In genomic region chr9:80605129-80605528, GRCh38 we compare ENCODE assay signal across 8 cellular contexts.
A peak's percentile ranks its signal among the peaks of the same experiment; 100 is the strongest.
DNase-seq lines count a peak whose midpoint lies in the region; ATAC-seq, FAIRE-seq and TF ChIP-seq lines count a peak whose summit lies in the region.

No MANE protein-coding gene starts in this region.

- BruUV-seq in endothelial cell of umbilical vein (replicated peaks; lab: Mats Ljungman, UMichigan) = no TSS peak

- no peaks in the 10 kb centered on the region for H3K9me1 ChIP-seq in endothelial cell of umbilical vein (replicated peaks; ENCODE audit: control insufficient read depth, extremely low read depth, insufficient read depth, low read length)

- no peak for TF ChIP-seq CTCF in endothelial cell of umbilical vein (IDR thresholded peaks at IDR 0.05; ENCODE audit: extremely low read depth in 1 of 2, insufficient read depth in 1 of 2, low read depth in 1 of 2, low read length in 2 of 2)

- H3K4me3 Mint-ChIP-seq in effector memory CD8-positive, alpha-beta T cell = no peak overlapping the region
- H3K4me3 Mint-ChIP-seq in natural killer cell treated with Interleukin-12 subunit alpha and Interleukin-12 subunit beta and Interleukin-15 and Interleukin-18, amount 100 ng/mL, for 72 hours = no peak overlapping the region

- H4K20me1 ChIP-seq in endothelial cell of umbilical vein (replicated peaks; ENCODE audit: control insufficient read depth, extremely low read depth, insufficient read depth, low read length) = no peaks in the 10 kb centered on the region

- dilution Hi-C loops in endothelial cell of umbilical vein (cut with MboI; ENCODE audit: extremely low pct_ligation_motif_present, low sequenced_read_pairs) = no loop called here

- no peak overlapping the region for H3K9ac ChIP-seq in endothelial cell of umbilical vein (replicated peaks; ENCODE audit: extremely low read depth, insufficient read depth, low read length)

- FAIRE-seq in endothelial cell of umbilical vein (lab: Jason Lieb, UNC) = no peak

- CTCF ChIA-PET in endothelial cell of umbilical vein (lab: Charles Lee) = no interaction called here

- H3K4me1 Mint-ChIP-seq in effector memory CD8-positive, alpha-beta T cell (ENCODE audit: low read depth in 2 of 2) = no peaks in the 10 kb centered on the region
- H3K4me1 Mint-ChIP-seq in natural killer cell treated with Interleukin-12 subunit alpha and Interleukin-12 subunit beta and Interleukin-15 and Interleukin-18, amount 100 ng/mL, for 72 hours (ENCODE audit: low read depth in 2 of 2) = no peaks in the 10 kb centered on the region

- no peak overlapping the region for H3K27ac Mint-ChIP-seq in effector memory CD8-positive, alpha-beta T cell
- no peak overlapping the region for H3K27ac Mint-ChIP-seq in natural killer cell treated with Interleukin-12 subunit alpha and Interleukin-12 subunit beta and Interleukin-15 and Interleukin-18, amount 100 ng/mL, for 72 hours

- no peaks in the 10 kb centered on the region for H3K36me3 ChIP-seq in endothelial cell of umbilical vein (ENCODE audit: control insufficient read depth in 2 of 2, extremely low read depth in 1 of 2, insufficient read depth in 2 of 2, low read length in 2 of 2)

- TF ChIP-seq POLR2A in endothelial cell of umbilical vein (IDR thresholded peaks at IDR 0.05; ENCODE audit: low read depth, low read length) = no peak

- POLR2A ChIA-PET in endothelial cell of umbilical vein (lab: Charles Lee) = no interaction called here

- no peak overlapping the region for H3K27ac ChIP-seq in endothelial cell of umbilical vein (ENCODE audit: insufficient read depth, low read depth, low read length)

- H3K4me2 ChIP-seq in endothelial cell of umbilical vein (ENCODE audit: insufficient read depth, low read length) = no peak overlapping the region

- H3K27me3 Mint-ChIP-seq in effector memory CD8-positive, alpha-beta T cell = no peaks in the 10 kb centered on the region
- H3K27me3 Mint-ChIP-seq in natural killer cell treated with Interleukin-12 subunit alpha and Interleukin-12 subunit beta and Interleukin-15 and Interleukin-18, amount 100 ng/mL, for 72 hours = no peaks in the 10 kb centered on the region

- H3K4me3 ChIP-seq in endothelial cell of umbilical vein (replicated peaks in 1 of 3; ENCODE audit: insufficient read depth in 1 of 3, low read depth in 1 of 3, low read length in 3 of 3) = no peak overlapping the region

- intact Hi-C loops in endothelial cell of umbilical vein (cut with micrococcal nuclease) = loop anchor here (10.0 kb wide), 1 partner anchor 1080 kb away; the partner anchor contains the start of gene TLE1

- peaks cover 0 to 7% of the 10 kb centered on the region in 2 donors for H3K9me3 Mint-ChIP-seq in effector memory CD8-positive, alpha-beta T cell
- no peaks in the 10 kb centered on the region for H3K9me3 Mint-ChIP-seq in natural killer cell treated with Interleukin-12 subunit alpha and Interleukin-12 subunit beta and Interleukin-15 and Interleukin-18, amount 100 ng/mL, for 72 hours

- H3K9me3 ChIP-seq in endothelial cell of umbilical vein (replicated peaks; ENCODE audit: control insufficient read depth, insufficient read depth, low read length) = no peaks in the 10 kb centered on the region

- no peaks in the 10 kb centered on the region for H3K4me1 ChIP-seq in endothelial cell of umbilical vein (ENCODE audit: control insufficient read depth, extremely low read depth, insufficient read depth, low read length)

- no peaks in the 10 kb centered on the region for H3K27me3 ChIP-seq in endothelial cell of umbilical vein (ENCODE audit: control insufficient read depth in 2 of 2, insufficient read depth in 2 of 2, low read length in 2 of 2)

- H2AFZ ChIP-seq in endothelial cell of umbilical vein (ENCODE audit: low read depth, low read length) = no peak overlapping the region

- H3K79me2 ChIP-seq in endothelial cell of umbilical vein (ENCODE audit: control insufficient read depth, insufficient read depth, low read length) = no peaks in the 10 kb centered on the region

- DNase-seq in H4 (ENCODE audit: low spot score) (peak; percentile 60), NCI-H226 (peak; percentile 46), endothelial cell of umbilical vein (ENCODE audit: low read depth, low spot score) (peak; percentile 2), renal cortical epithelial cell (ENCODE audit: low read depth) (peak; percentile 75), NCI-H1048 (lab: John Stamatoyannopoulos, UW) (no peak), mesenteric fat pad (ENCODE audit: low spot score) (no peak)
- DNase-seq in effector memory CD8-positive, alpha-beta T cell = no peak
- DNase-seq in natural killer cell treated with Interleukin-12 subunit alpha and Interleukin-12 subunit beta and Interleukin-15 and Interleukin-18, amount 100 ng/mL, for 72 hours (ENCODE audit: low spot score) = no peak

- H3K36me3 Mint-ChIP-seq in effector memory CD8-positive, alpha-beta T cell (ENCODE audit: insufficient read depth) = no peaks in the 10 kb centered on the region
- H3K36me3 Mint-ChIP-seq in natural killer cell treated with Interleukin-12 subunit alpha and Interleukin-12 subunit beta and Interleukin-15 and Interleukin-18, amount 100 ng/mL, for 72 hours = no peaks in the 10 kb centered on the region

- ATAC-seq in effector memory CD8-positive, alpha-beta T cell (replicated peaks) = no peak
- no peak for ATAC-seq in natural killer cell treated with Interleukin-12 subunit alpha and Interleukin-12 subunit beta and Interleukin-15 and Interleukin-18, amount 100 ng/mL, for 72 hours

TF ChIP-seq in endothelial cell of umbilical vein, 7 proteins besides CTCF, POLR2A, EP300 and RAD21:
- TF ChIP-seq GATA2 (IDR thresholded peaks at IDR 0.05; ENCODE audit: insufficient read depth, insufficient read length, low read depth, low read length) (no peak), MAX (IDR thresholded peaks at IDR 0.05; ENCODE audit: insufficient read depth, insufficient read length) (no peak), POLR2AphosphoS5 (IDR thresholded peaks at IDR 0.05; ENCODE audit: insufficient read depth, low read depth, low read length) (no peak), JUN (IDR thresholded peaks at IDR 0.05; ENCODE audit: borderline replicate concordance, insufficient read depth, insufficient read length, low read depth) (no peak)

Comparison
In these comparisons a context has a peak if more than half of its experiments do, and no peak if none do; other contexts are left out.
1. DNase-seq: peak in H4 (single experiment), NCI-H226 (single experiment), endothelial cell of umbilical vein (single experiment) and renal cortical epithelial cell (single experiment); none in NCI-H1048 (single experiment), effector memory CD8-positive, alpha-beta T cell (0 of 3), mesenteric fat pad (single experiment) and natural killer cell treated with Interleukin-12 subunit alpha and Interleukin-12 subunit beta and Interleukin-15 and Interleukin-18, amount 100 ng/mL, for 72 hours (single experiment).